ENCODE assay signal across 34 cellular contexts in genomic region chr7:129013048-129013721, GRCh38. TPM values are rescaled to one million over a fixed set of nuclear protein-coding genes. Genes with fewer than 3 reads are reported as not detected.
DNase-seq lines count a peak whose midpoint lies in the region; ATAC-seq, FAIRE-seq and TF ChIP-seq lines count a peak whose summit lies in the region.
"Had no signal": no experiment of that assay in that cellular context is flagged by ENCODE, and none has a peak within 500 bp of the region (broad histone marks: within the 10 kb centered on the region; RNA-seq: fewer than 3 reads in every experiment).

No MANE protein-coding gene starts in this region.

- H3K27ac ChIP-seq in CD4-positive, CD25-positive, alpha-beta regulatory T cell (ENCODE audit: insufficient read depth, low read length, poor library complexity, severe bottlenecking), result no peak overlapping the region
- H3K27ac ChIP-seq in pancreas, result no peak overlapping the region
- H3K27ac ChIP-seq: ascending aorta, colonic mucosa, gastroesophageal sphincter, parathyroid adenoma, Peyer's patch, SJSA1, tibial artery had no signal

- FAIRE-seq in GM19239 (lab: Jason Lieb, UNC) (peak; percentile 89), RCC 7860 (lab: Jason Lieb, UNC) (peak; percentile 18), frontal cortex (lab: Jason Lieb, UNC) (peak; percentile 15), pancreas (lab: Jason Lieb, UNC) (no peak)

- no peak overlapping the region for H3K4me3 ChIP-seq in CD4-positive, CD25-positive, alpha-beta regulatory T cell (ENCODE audit: low read depth, low read length)
- no peak overlapping the region for H3K4me3 ChIP-seq in pancreas
- H3K4me3 ChIP-seq: ascending aorta, colonic mucosa, gastroesophageal sphincter, GM23338, Peyer's patch, SJSA1, smooth muscle cell, tibial artery had no signal

- WGBS in pancreas, 2 donors, result 88 to 93% methylated on average over 4 of the region's 4 CpGs

- no peaks in the 10 kb centered on the region for H3K27me3 Mint-ChIP-seq in CD4-positive, CD25-positive, alpha-beta regulatory T cell
- H3K27me3 Mint-ChIP-seq: activated CD4-positive, alpha-beta T cell treated with anti-CD3 and anti-CD28 coated beads, Interleukin-2, amount 10 ng/mL, durations not matched to agents 7 days and 5 days; activated naive CD8-positive, alpha-beta T cell treated with anti-CD3 and anti-CD28 coated beads, Interleukin-2, amount 10 ng/mL, durations not matched to agents 7 days and 5 days; T-cell had no signal

- no peak for ATAC-seq in CD4-positive, CD25-positive, alpha-beta regulatory T cell (ENCODE audit: low read depth in 2 of 2)
- ATAC-seq in pancreas, result no peak
- ATAC-seq: gastroesophageal sphincter; GM23338; left cardiac atrium; stimulated activated naive CD8-positive, alpha-beta T cell treated with anti-CD3 and anti-CD28 coated beads, Interleukin-15, Interleukin-2, amounts not matched to agents 100 U/mL and 50 U/mL, for 24 hours; T-cell; WTC11 had no signal

- no peaks in the 10 kb centered on the region for H3K9me3 ChIP-seq in CD4-positive, CD25-positive, alpha-beta regulatory T cell (ENCODE audit: control insufficient read depth in 2 of 2, low read length in 2 of 2)
- H3K9me3 ChIP-seq in pancreas, result no peaks in the 10 kb centered on the region
- H3K9me3 ChIP-seq: ascending aorta, colonic mucosa, gastroesophageal sphincter, Peyer's patch, SJSA1, tibial artery had no signal

- no peaks in the 10 kb centered on the region for H3K27me3 ChIP-seq in CD4-positive, CD25-positive, alpha-beta regulatory T cell (ENCODE audit: control insufficient read depth, insufficient read depth, low read length)
- H3K27me3 ChIP-seq in pancreas, result no peaks in the 10 kb centered on the region
- H3K27me3 ChIP-seq: ascending aorta, colonic mucosa, gastroesophageal sphincter, Peyer's patch, SJSA1, tibial artery had no signal

- intact Hi-C loops in pancreas (cut with DNase I), result no loop called here

- peaks cover 0 to 1% (median 0%) of the 10 kb centered on the region in 7 donors for H3K9me3 Mint-ChIP-seq in CD4-positive, CD25-positive, alpha-beta regulatory T cell
- H3K9me3 Mint-ChIP-seq: activated CD4-positive, alpha-beta T cell treated with anti-CD3 and anti-CD28 coated beads, Interleukin-2, amount 10 ng/mL, durations not matched to agents 7 days and 5 days; activated naive CD8-positive, alpha-beta T cell treated with anti-CD3 and anti-CD28 coated beads, Interleukin-2, amount 10 ng/mL, durations not matched to agents 7 days and 5 days; GM23338; immature natural killer cell; neural crest cell; T-cell; WTC11 had no signal

- no peak for TF ChIP-seq CTCF in pancreas (IDR thresholded peaks at IDR 0.05)

- H3K4me1 ChIP-seq in CD4-positive, CD25-positive, alpha-beta regulatory T cell (ENCODE audit: control insufficient read depth, insufficient read depth, low read length, poor library complexity, severe bottlenecking), result peaks cover 21% of the 10 kb centered on the region
- no peaks in the 10 kb centered on the region for H3K4me1 ChIP-seq in pancreas
- H3K4me1 ChIP-seq: ascending aorta, colonic mucosa, parathyroid adenoma, SJSA1, tibial artery had no signal

- no peak overlapping the region for H3K4me3 Mint-ChIP-seq in CD4-positive, CD25-positive, alpha-beta regulatory T cell
- H3K4me3 Mint-ChIP-seq: activated CD4-positive, alpha-beta T cell treated with anti-CD3 and anti-CD28 coated beads, Interleukin-2, amount 10 ng/mL, durations not matched to agents 7 days and 5 days; activated naive CD8-positive, alpha-beta T cell treated with anti-CD3 and anti-CD28 coated beads, Interleukin-2, amount 10 ng/mL, durations not matched to agents 7 days and 5 days; GM23338; immature natural killer cell; neural crest cell; T-cell; WTC11 had no signal

- H3K27ac Mint-ChIP-seq in CD4-positive, CD25-positive, alpha-beta regulatory T cell, result peak overlapping the region in 2 of 3 donors; percentile 7 to 38
- H3K27ac Mint-ChIP-seq: activated CD4-positive, alpha-beta T cell treated with anti-CD3 and anti-CD28 coated beads, Interleukin-2, amount 10 ng/mL, durations not matched to agents 7 days and 5 days; activated naive CD8-positive, alpha-beta T cell treated with anti-CD3 and anti-CD28 coated beads, Interleukin-2, amount 10 ng/mL, durations not matched to agents 7 days and 5 days; GM23338; T-cell; WTC11 had no signal

- H3K36me3 ChIP-seq in CD4-positive, CD25-positive, alpha-beta regulatory T cell (ENCODE audit: control insufficient read depth, insufficient read depth, low read length), result peaks cover 63% of the 10 kb centered on the region
- H3K36me3 ChIP-seq in pancreas, result peaks cover 0 to 26% (median 7%) of the 10 kb centered on the region in 3 donors

- peaks cover 26 to 49% (median 37%) of the 10 kb centered on the region in 4 donors for H3K4me1 Mint-ChIP-seq in CD4-positive, CD25-positive, alpha-beta regulatory T cell
- H3K4me1 Mint-ChIP-seq: GM23338, neural crest cell, WTC11 had no signal

- peaks cover 42% of the 10 kb centered on the region for H3K36me3 Mint-ChIP-seq in CD4-positive, CD25-positive, alpha-beta regulatory T cell

- DNase-seq in CD4-positive, CD25-positive, alpha-beta regulatory T cell, result no peak
- DNase-seq in GM19239 (ENCODE audit: insufficient read length, low spot score) (no peak), RCC 7860 (ENCODE audit: low spot score) (no peak), frontal cortex (ENCODE audit: low spot score in 2 of 2) (no peak), RPMI8226 (no peak), pancreas (no peak), NCI-H82 treated with DMSO at 0.1 percent for 48 hours (lab: John Stamatoyannopoulos, UW; ENCODE audit: unreplicated experiment) (no peak), NCI-H2081 treated with DMSO at 0.1 percent for 48 hours (lab: John Stamatoyannopoulos, UW) (no peak)
- DNase-seq: activated CD4-positive, alpha-beta T cell treated with anti-CD3 and anti-CD28 coated beads, Interleukin-2, amount 10 ng/mL, durations not matched to agents 7 days and 5 days; activated effector memory CD4-positive, alpha-beta T cell treated with anti-CD3 and anti-CD28 coated beads, Interleukin-2, amount 50 U/mL, for 16 hours; activated naive CD8-positive, alpha-beta T cell treated with anti-CD3 and anti-CD28 coated beads, Interleukin-2, amount 10 ng/mL, durations not matched to agents 7 days and 5 days; activated T-cell treated with anti-CD3 and anti-CD28 coated beads, Interleukin-2, amount 50 U/mL, for 1 hour; colonic mucosa; effector CD4-positive, alpha-beta T cell; hippocampal formation; immature natural killer cell; left cardiac atrium; mesenchymal stem cell; NCI-H1105; NCI-H187; NCI-H526; NK-92 treated with Interleukin-12 subunit alpha and Interleukin-12 subunit beta, amount 100 ng/mL, for 24 hours; Peyer's patch; stimulated activated naive CD8-positive, alpha-beta T cell treated with anti-CD3 and anti-CD28 coated beads, Interleukin-15, Interleukin-2, amounts not matched to agents 100 U/mL and 50 U/mL, for 24 hours; T-cell; tibial artery had no signal

RNA-seq across cellular contexts. Expression of gene TNPO3, which starts 41.7 kb away (rescaled TPM):
- 31.6 TPM for total RNA-seq in CD4-positive, CD25-positive, alpha-beta regulatory T cell
- 10 to 100 TPM; 34.6 to 48.8 (median 37.3) TPM for polyA plus RNA-seq in CD4-positive, CD25-positive, alpha-beta regulatory T cell
- total RNA-seq in frontal cortex, result 101 TPM
- 10 to 100 TPM; 11.9 to 20.7 (median 15.1) TPM for total RNA-seq in pancreas
- 1 to 10 TPM; 6.5 to 9.2 TPM for polyA plus RNA-seq in pancreas
